Comparison of ENCODE assay signal across 11 cellular contexts in the genomic region with DNA sequence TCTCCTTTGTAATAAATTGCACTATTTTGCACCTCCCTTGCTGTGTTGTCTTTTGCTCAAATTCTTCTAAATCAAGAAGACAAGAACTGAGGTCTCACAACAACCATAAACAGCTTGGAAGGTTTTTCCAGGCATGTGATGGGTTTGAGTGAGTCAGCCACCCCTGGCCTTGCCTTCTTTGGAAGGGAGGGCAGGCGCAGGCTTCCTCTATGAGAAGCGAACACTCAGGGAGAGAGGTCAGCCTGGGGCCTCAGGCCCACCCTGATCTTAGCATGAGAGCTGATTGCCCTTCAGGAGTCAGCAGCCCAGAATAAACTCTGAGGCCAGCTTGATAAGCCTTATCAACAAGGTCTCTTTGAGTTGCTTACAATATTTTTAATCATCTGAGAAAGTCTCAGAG. TPM values are rescaled to one million over a fixed set of nuclear protein-coding genes. Genes with fewer than 3 reads are reported as not detected.
A peak's percentile ranks its signal among the peaks of the same experiment; 100 is the strongest.
DNase-seq lines count a peak whose midpoint lies in the region; ATAC-seq, FAIRE-seq and TF ChIP-seq lines count a peak whose summit lies in the region.
"Had no signal": no experiment of that assay in that cellular context is flagged by ENCODE, and none has a peak within 500 bp of the region (broad histone marks: within the 10 kb centered on the region; RNA-seq: fewer than 3 reads in every experiment).

No MANE protein-coding gene starts in this region.

- H3K4me3 ChIP-seq in astrocyte (ENCODE audit: insufficient read depth, low read depth, low read length) (no peak overlapping the region), retinal pigment epithelial cell (ENCODE audit: low read length) (no peak overlapping the region)

- H3K36me3 Mint-ChIP-seq in astrocyte (ENCODE audit: low read depth, unreplicated experiment), result no peaks in the 10 kb centered on the region
- H3K36me3 Mint-ChIP-seq in chondrocyte (ENCODE audit: low read depth), result no peaks in the 10 kb centered on the region

- peaks cover 33% of the 10 kb centered on the region for H3K4me1 Mint-ChIP-seq in astrocyte (ENCODE audit: low read depth, unreplicated experiment)
- peaks cover 20% of the 10 kb centered on the region for H3K4me1 Mint-ChIP-seq in chondrocyte (ENCODE audit: low read depth)

- H3K27me3 ChIP-seq in astrocyte (ENCODE audit: insufficient read depth, low read length), result no peaks in the 10 kb centered on the region

- H3K4me1 ChIP-seq in astrocyte (ENCODE audit: insufficient read depth, low read length), result peaks cover 36% of the 10 kb centered on the region

- H3K27me3 Mint-ChIP-seq in astrocyte (ENCODE audit: low read depth, unreplicated experiment) (no peaks in the 10 kb centered on the region), chondrocyte (ENCODE audit: low read depth) (no peaks in the 10 kb centered on the region)

- no peak overlapping the region for H3K4me3 Mint-ChIP-seq in astrocyte (ENCODE audit: unreplicated experiment)
- no peak overlapping the region for H3K4me3 Mint-ChIP-seq in chondrocyte (ENCODE audit: unreplicated experiment)

- H3K9me3 ChIP-seq in astrocyte (ENCODE audit: insufficient read depth, low read depth, low read length), result no peaks in the 10 kb centered on the region

- CTCF ChIA-PET in RWPE1 (lab: Yijun Ruan, JAX), result interaction anchor here (0.6 kb wide), 1 partner anchor 40 kb away, joined by 4 read pairs; no protein-coding TSS in a partner anchor

- intact Hi-C loops in left ventricle myocardium superior (cut with micrococcal nuclease), result no loop called here

- H3K9ac ChIP-seq in astrocyte (ENCODE audit: low read length), result no peak overlapping the region

- H2AFZ ChIP-seq in astrocyte (ENCODE audit: low read depth, low read length), result no peak overlapping the region

- peaks cover 12% of the 10 kb centered on the region for H4K20me1 ChIP-seq in astrocyte (ENCODE audit: insufficient read depth, low read length)

- ATAC-seq in left ventricle myocardium superior (peak; percentile 77), GM18517 (IDR thresholded peaks at IDR 0.05; ENCODE audit: unreplicated experiment) (no peak), GM18520 (IDR thresholded peaks at IDR 0.05; ENCODE audit: unreplicated experiment) (no peak)
- ATAC-seq: left lobe of liver had no signal

- no peaks in the 10 kb centered on the region for H3K79me2 ChIP-seq in astrocyte (ENCODE audit: insufficient read depth, low read length)

- POLR2A ChIA-PET in RWPE1 (lab: Yijun Ruan, JAX; ENCODE audit: low non-redundant PET), result no interaction called here

- H3K4me2 ChIP-seq in astrocyte (ENCODE audit: low read length), result peak overlapping the region; percentile 54

- TF ChIP-seq CTCF in astrocyte (IDR thresholded peaks at IDR 0.05; ENCODE audit: insufficient read depth, low read depth, low read length) (no peak), retinal pigment epithelial cell (conservative IDR thresholded peaks at IDR 0.05; ENCODE audit: low read depth, low read length) (no peak), RWPE1 (conservative IDR thresholded peaks at IDR 0.05; ENCODE audit: low read depth) (no peak), chondrocyte (IDR thresholded peaks at IDR 0.05) (no peak)

- DNase-seq in Daoy (ENCODE audit: low read depth) (peak; percentile 56), astrocyte (ENCODE audit: low read depth) (peak; percentile 74), left ventricle myocardium superior (peak; percentile 50), retinal pigment epithelial cell (ENCODE audit: low read depth) (peak; percentile 87), RWPE1 (ENCODE audit: low spot score) (no peak), chondrocyte (ENCODE audit: low spot score) (no peak)
- DNase-seq: NCI-H1092 treated with DMSO at 0.1 percent for 48 hours, NCI-H774 had no signal

- H3K27ac Mint-ChIP-seq in astrocyte (ENCODE audit: unreplicated experiment), result no peak overlapping the region
- H3K27ac Mint-ChIP-seq in chondrocyte (ENCODE audit: unreplicated experiment), result no peak overlapping the region

- FAIRE-seq in astrocyte (lab: Jason Lieb, UNC), result no peak

- H3K27ac ChIP-seq in astrocyte (ENCODE audit: low read depth, low read length) (peak overlapping the region; percentile 6), RWPE1 (no peak overlapping the region)

- H3K36me3 ChIP-seq in astrocyte (ENCODE audit: insufficient read depth, low read length), result no peaks in the 10 kb centered on the region

- H3K9me3 Mint-ChIP-seq in astrocyte (ENCODE audit: unreplicated experiment), result peaks cover 3% of the 10 kb centered on the region
- H3K9me3 Mint-ChIP-seq in chondrocyte (ENCODE audit: low read depth), result peaks cover 5% of the 10 kb centered on the region

RNA-seq across cellular contexts. Expression of a gene that starts 31.6 kb away (rescaled TPM):
- 13.1 and 13.7 TPM in 2 replicates for total RNA-seq in Daoy (2014; rRNA removed; shearing (Covaris generic))
- total RNA-seq in astrocyte, result 24.6 and 35.0 TPM in 2 replicates
- total RNA-seq in left ventricle myocardium superior, result 19.8 TPM
- total RNA-seq in chondrocyte, result 1.6 to 5.2 TPM (median 4.5 TPM) in 3 replicates

Comparison
In these comparisons a context has a peak if more than half of its experiments do, and no peak if none do; other contexts are left out.
1. DNase-seq: peak in Daoy (single experiment), astrocyte (single experiment), left ventricle myocardium superior (single experiment) and retinal pigment epithelial cell (single experiment); none in RWPE1 (single experiment) and chondrocyte (single experiment).